In the genomic region with DNA sequence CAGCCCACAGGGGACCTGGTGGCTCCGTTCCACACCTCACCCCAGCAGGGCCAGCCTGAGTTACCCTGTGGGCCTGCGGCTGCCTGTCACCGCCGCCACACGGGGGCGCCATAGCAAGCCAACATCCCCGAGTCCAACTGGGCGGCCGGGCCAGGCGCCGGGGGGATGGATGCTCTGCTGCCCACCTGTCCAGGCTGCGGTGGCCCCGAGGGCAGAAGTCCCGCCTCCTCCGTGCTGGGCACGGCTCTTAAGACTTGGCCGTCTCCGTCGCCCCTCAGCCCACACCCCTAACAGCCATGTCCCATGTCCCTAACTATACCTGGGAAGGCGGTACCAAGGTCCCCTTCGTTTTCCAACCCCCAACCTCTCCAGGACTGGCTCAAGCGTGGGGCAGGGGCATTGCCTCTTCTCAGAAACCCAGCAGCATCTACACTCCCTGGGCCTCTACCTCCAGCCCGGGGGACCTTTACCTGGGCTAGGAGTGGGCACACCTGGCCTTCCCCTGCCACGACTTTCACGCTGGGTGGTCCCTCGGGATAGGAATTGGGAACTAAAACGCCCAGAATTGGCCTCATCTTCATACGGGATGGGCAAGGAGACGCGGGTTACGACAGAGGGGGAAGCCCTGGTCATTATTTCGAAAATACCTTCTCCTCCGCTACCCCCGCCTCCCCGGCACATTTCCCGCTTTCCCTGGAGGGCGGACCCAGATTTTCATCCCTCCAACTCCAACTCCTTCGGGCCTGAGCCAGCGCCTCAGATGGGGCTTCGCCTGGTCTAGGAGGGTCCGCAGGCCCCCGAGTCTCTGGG, we compare ENCODE assay signal across 8 cellular contexts. TPM values are rescaled to one million over a fixed set of nuclear protein-coding genes. Genes with fewer than 3 reads are reported as not detected.
DNase-seq lines count a peak whose midpoint lies in the region; ATAC-seq and TF ChIP-seq lines count a peak whose summit lies in the region.

No MANE protein-coding gene starts in this region.

- H3K36me3 Mint-ChIP-seq in type B pancreatic cell: no peaks in the 10 kb centered on the region

- H3K4me1 Mint-ChIP-seq in type B pancreatic cell (ENCODE audit: unreplicated experiment): peaks cover 9% of the 10 kb centered on the region

- H3K27ac ChIP-seq in heart right ventricle: peak overlapping the region in 9 of 10 donors; percentile 57 to 94 (median 80)

- H3K9ac ChIP-seq in adipocyte (ENCODE audit: low read length): peak overlapping the region; percentile 89

- H3K27ac Mint-ChIP-seq in type B pancreatic cell: peak overlapping the region; percentile 51

- H3K4me3 ChIP-seq in LNCaP clone FGC (ENCODE audit: low read depth, low read length): peak overlapping the region; percentile 87
- peak overlapping the region; percentile 89 for H3K4me3 ChIP-seq in adipocyte (ENCODE audit: low read length)
- H3K4me3 ChIP-seq in heart right ventricle: peak overlapping the region; percentile 36 to 99 (median 87)

- peak overlapping the region; percentile 95 for H3K4me3 Mint-ChIP-seq in type B pancreatic cell

- WGBS in heart right ventricle, 2 donors: 1% methylated on average over 42 of the region's 42 CpGs

- H3K9me3 ChIP-seq in adipocyte (ENCODE audit: control insufficient read depth, low read length): peaks cover 9% of the 10 kb centered on the region
- H3K9me3 ChIP-seq in heart right ventricle: peaks cover 0 to 13% (median 6%) of the 10 kb centered on the region in 11 donors

- H3K4me1 ChIP-seq in adipocyte (ENCODE audit: control insufficient read depth, insufficient read depth, low read length) (peaks cover 6% of the 10 kb centered on the region), heart right ventricle (peaks cover 9 to 21% (median 15%) of the 10 kb centered on the region in 9 donors)

- peaks cover 25% of the 10 kb centered on the region for H3K27me3 Mint-ChIP-seq in type B pancreatic cell

- intact Hi-C loops in heart right ventricle (cut with DNase I): loop anchor here in 9 of 10 donors (1.0 to 5.0 kb wide), 5 partner anchors 44 to 204 kb away; a partner anchor contains a TSS
- intact Hi-C loops in posterior cingulate gyrus (cut with DNase I): loop anchor here (2.0 kb wide), 2 partner anchors 110 to 202 kb away; a partner anchor contains a TSS

- H3K27me3 ChIP-seq in adipocyte (replicated peaks; ENCODE audit: control insufficient read depth, insufficient read depth, low read length) (peaks cover 22% of the 10 kb centered on the region), heart right ventricle (peaks cover 0 to 17% (median 0%) of the 10 kb centered on the region in 7 donors)

- DNase-seq in DMS114 treated with DMSO at 0.1 percent for 48 hours (lab: John Stamatoyannopoulos, UW; ENCODE audit: unreplicated experiment): peak; percentile 21
- no peak for DNase-seq in LNCaP clone FGC (ENCODE audit: low read depth)
- peak; percentile 69 for DNase-seq in SW480 (ENCODE audit: low spot score)
- peak; percentile 90 for DNase-seq in adipocyte (ENCODE audit: low read depth)
- DNase-seq in heart right ventricle: peak; percentile 75 to 86
- DNase-seq in posterior cingulate gyrus: peak; percentile 72 to 97 (median 86)
- peak; percentile 92 for DNase-seq in type B pancreatic cell (ENCODE audit: extremely low spot score, unreplicated experiment)

- peak; percentile 35 for ATAC-seq in GM21619 (IDR thresholded peaks at IDR 0.05; ENCODE audit: unreplicated experiment)
- peak; percentile 26 to 77 (median 62) for ATAC-seq in heart right ventricle

- no peaks in the 10 kb centered on the region for H3K9me3 Mint-ChIP-seq in type B pancreatic cell

- TF ChIP-seq CTCF in LNCaP clone FGC (IDR thresholded peaks at IDR 0.05; ENCODE audit: control insufficient read depth, extremely low read depth, insufficient read depth) (peak; percentile 95), heart right ventricle (IDR thresholded peaks at IDR 0.05) (peak; percentile 86 to 97 (median 95)), type B pancreatic cell (conservative IDR thresholded peaks at IDR 0.05) (peak; percentile 97)

- no peaks in the 10 kb centered on the region for H3K36me3 ChIP-seq in adipocyte (ENCODE audit: control insufficient read depth, insufficient read depth, low read length, severe bottlenecking)
- H3K36me3 ChIP-seq in heart right ventricle: no peaks in the 10 kb centered on the region

RNA-seq across cellular contexts. Expression of a gene that starts 1.1 kb away (rescaled TPM):
- 1 to 10 TPM; 2.0 to 6.1 (median 3.9) TPM for total RNA-seq in heart right ventricle
- 1 to 10 TPM; 1.5 to 2.3 TPM for polyA plus RNA-seq in heart right ventricle
- 0.98 and 4.7 TPM in 2 replicates for total RNA-seq in type B pancreatic cell (ENCODE audit: low replicate concordance)

RNA-seq across cellular contexts. Expression of a gene that starts 38.1 kb away (rescaled TPM):
- 1 to 10 TPM in 6 of 10 donors, under 1 TPM in 4; 0.81 to 2.2 (median 1.4) TPM for total RNA-seq in heart right ventricle
- polyA plus RNA-seq in heart right ventricle: under 1 TPM; 0.55 to 0.59 TPM
- 0.19 and 1.4 TPM in 2 replicates for total RNA-seq in type B pancreatic cell (ENCODE audit: low replicate concordance)
